23 cellular contexts compared by ENCODE assay signal in the genomic region with DNA sequence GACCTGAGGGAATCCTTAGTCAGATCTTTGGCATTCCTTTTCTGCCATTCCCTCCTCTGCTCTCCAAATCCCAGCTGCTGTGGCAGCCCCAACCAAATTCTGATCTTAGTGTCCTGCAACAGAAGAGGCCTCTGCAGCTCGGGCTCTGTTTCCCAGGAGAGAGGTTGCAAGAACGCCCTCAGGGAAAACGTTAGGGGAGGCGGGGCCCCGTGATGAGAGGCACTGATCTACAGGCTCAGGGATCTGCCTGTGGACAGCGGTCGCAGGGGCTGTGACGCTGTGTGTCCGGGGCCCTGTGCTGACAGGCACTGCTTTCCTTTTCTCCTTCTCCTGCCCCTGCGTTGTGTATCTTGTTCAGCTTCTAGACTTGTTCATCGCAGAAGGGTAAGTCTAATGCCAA. TPM values are rescaled to one million over a fixed set of nuclear protein-coding genes. Genes with fewer than 3 reads are reported as not detected.
DNase-seq lines count a peak whose midpoint lies in the region; ATAC-seq and TF ChIP-seq lines count a peak whose summit lies in the region.
"Had no signal": no experiment of that assay in that cellular context is flagged by ENCODE, and none has a peak within 500 bp of the region (broad histone marks: within the 10 kb centered on the region; RNA-seq: fewer than 3 reads in every experiment).

No MANE protein-coding gene starts in this region.

- no peak overlapping the region for H3K4me3 ChIP-seq in heart right ventricle
- H3K4me3 ChIP-seq: testis had no signal

- 54 to 65% methylated on average over 11 of the region's 11 CpGs for WGBS in heart right ventricle, 2 donors

- peaks cover 0 to 9% (median 0%) of the 10 kb centered on the region in 11 donors for H3K9me3 ChIP-seq in heart right ventricle
- H3K9me3 ChIP-seq: testis had no signal

- no peaks in the 10 kb centered on the region for H3K36me3 ChIP-seq in heart right ventricle

- ATAC-seq in Right ventricle myocardium superior (ENCODE audit: poor library complexity) (no peak), heart right ventricle (no peak), GM19328 (IDR thresholded peaks at IDR 0.05; ENCODE audit: unreplicated experiment) (no peak)
- ATAC-seq: activated naive CD8-positive, alpha-beta T cell treated with anti-CD3 and anti-CD28 coated beads, Interleukin-2, amount 50 U/mL, for 24 hours; naive thymus-derived CD8-positive, alpha-beta T cell; stimulated activated naive B cell treated with anti-CD40 and anti-IgM and Interleukin-4, amounts not matched to agents 10 μg/mL and 1 μg/mL and 100 μg/mL, for 72 hours had no signal

- peak; percentile 38 for DNase-seq in Right ventricle myocardium superior
- DNase-seq in heart right ventricle: no peak
- DNase-seq in NCI-H526 treated with DMSO at 0.1 percent for 48 hours (lab: John Stamatoyannopoulos, UW): peak; percentile 11
- peak; percentile 61 for DNase-seq in iPS-NIHi7 (ENCODE audit: extremely low spot score)
- DNase-seq in posterior vena cava (ENCODE audit: low spot score): peak; percentile 54
- DNase-seq in activated gamma-delta T cell treated with Interleukin-2 at 50 U/mL for 16 hours: no peak
- DNase-seq in retina: no peak
- DNase-seq: activated CD4-positive, CD25-positive, alpha-beta regulatory T cell treated with anti-CD3 and anti-CD28 coated beads, Interleukin-2, amount 50 U/mL, for 72 hours; activated naive CD8-positive, alpha-beta T cell treated with anti-CD3 and anti-CD28 coated beads, Interleukin-2, amount 50 U/mL, for 24 hours; CD4-positive, CD25-positive, alpha-beta regulatory T cell; cortex of kidney; DMS 273 treated with DMSO at 0.1 percent for 48 hours; GDM1; GOT3; KBM-7; MV-4-11; naive thymus-derived CD8-positive, alpha-beta T cell; NCI-H2081; NCI-H446 treated with DMSO at 0.1 percent for 48 hours; stimulated activated CD4-positive, alpha-beta T cell treated with anti-CD3 and anti-CD28 coated beads, Interleukin-2, amount 100 ng/mL, for 24 hours; stimulated activated naive B cell treated with anti-CD40 and anti-IgM and Interleukin-4, amounts not matched to agents 10 μg/mL and 1 μg/mL and 100 μg/mL, for 72 hours; testis had no signal

- peaks cover 0 to 9% (median 0%) of the 10 kb centered on the region in 7 donors for H3K27me3 ChIP-seq in heart right ventricle
- H3K27me3 ChIP-seq: testis had no signal

- H3K27ac ChIP-seq in heart right ventricle: no peak overlapping the region
- H3K27ac ChIP-seq: testis had no signal

- no peak for TF ChIP-seq CTCF in heart right ventricle (IDR thresholded peaks at IDR 0.05)

- intact Hi-C loops in Right ventricle myocardium superior (cut with DNase I) (no loop called here), heart right ventricle (cut with DNase I) (no loop called here), posterior vena cava (cut with DNase I) (no loop called here)

- no peaks in the 10 kb centered on the region for H3K4me1 ChIP-seq in heart right ventricle
- H3K4me1 ChIP-seq: testis had no signal

RNA-seq across cellular contexts. Expression of gene DPYSL4, which starts 57.3 kb away (rescaled TPM):
- 31.7 TPM for total RNA-seq in Right ventricle myocardium superior
- total RNA-seq in heart right ventricle: 10 to 100 TPM in 9 of 10 donors, 1 to 10 TPM in 1; 9.4 to 78.9 (median 32.6) TPM
- 10 to 100 TPM in 1 of 2 donors, 1 to 10 TPM in 1; 2.4 to 19.2 TPM for polyA plus RNA-seq in heart right ventricle
- 1 to 10 TPM; 1.4 to 2.1 TPM for total RNA-seq in posterior vena cava

Comparison
In these comparisons a context has a peak if more than half of its experiments do, and no peak if none do; other contexts are left out.
1. DNase-seq: peak in Right ventricle myocardium superior (single experiment), NCI-H526 treated with DMSO at 0.1 percent for 48 hours (single experiment), iPS-NIHi7 (single experiment) and posterior vena cava (single experiment); none in heart right ventricle (0 of 2), activated gamma-delta T cell treated with Interleukin-2 at 50 U/mL for 16 hours (single experiment) and retina (single experiment).